ENCODE assay signal across 1 cellular context in the genomic region with DNA sequence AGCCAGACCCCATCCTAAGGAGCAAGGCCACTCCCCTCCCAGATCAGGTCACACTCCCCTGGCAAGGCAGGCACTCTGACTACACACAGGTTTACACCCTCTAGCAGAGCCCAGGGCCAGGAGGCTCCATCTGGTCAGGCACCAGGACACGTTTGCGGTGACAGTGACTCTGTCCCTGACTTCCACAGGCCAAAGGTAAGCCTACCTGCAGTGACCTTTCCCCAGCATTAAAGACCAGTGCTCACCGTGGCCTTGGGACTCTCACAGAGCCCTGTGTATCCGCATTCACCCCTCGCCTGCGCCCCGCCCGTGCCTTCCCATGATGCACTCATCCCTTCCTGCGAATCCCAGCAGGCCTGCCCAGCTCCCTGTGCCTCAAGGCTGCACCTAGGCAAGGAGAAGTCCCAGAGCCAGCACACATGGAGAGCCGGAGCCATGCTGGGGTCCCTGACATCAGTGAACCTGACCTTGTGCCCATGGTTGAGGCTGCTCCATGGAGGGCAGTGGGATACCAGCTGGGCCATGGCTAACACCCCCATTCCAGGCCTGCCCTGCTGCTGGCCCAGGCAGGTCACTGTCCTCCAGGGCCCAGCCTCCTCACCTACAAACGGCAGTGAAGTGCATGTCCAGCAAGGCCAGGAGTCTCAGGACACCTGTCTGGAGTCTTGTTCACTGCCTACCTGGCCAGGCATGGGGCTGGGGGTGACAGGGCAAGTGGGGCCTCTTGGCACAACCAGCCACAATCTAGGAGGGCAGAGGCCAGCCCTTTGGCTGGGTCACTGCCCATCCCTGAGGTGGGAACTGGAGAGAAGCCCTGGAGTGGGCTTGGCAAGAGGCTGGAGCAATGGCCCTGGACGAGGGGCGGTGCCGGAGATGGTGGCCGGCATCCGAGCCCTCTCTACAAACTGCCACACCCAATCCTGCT.
TF ChIP-seq lines count a peak whose summit lies in the region.

No MANE protein-coding gene starts in this region.

TF ChIP-seq in HepG2, 621 proteins besides CTCF, POLR2A, EP300 and RAD21 (continued from another document and continues in another):
- TF ChIP-seq, protein P1, sequence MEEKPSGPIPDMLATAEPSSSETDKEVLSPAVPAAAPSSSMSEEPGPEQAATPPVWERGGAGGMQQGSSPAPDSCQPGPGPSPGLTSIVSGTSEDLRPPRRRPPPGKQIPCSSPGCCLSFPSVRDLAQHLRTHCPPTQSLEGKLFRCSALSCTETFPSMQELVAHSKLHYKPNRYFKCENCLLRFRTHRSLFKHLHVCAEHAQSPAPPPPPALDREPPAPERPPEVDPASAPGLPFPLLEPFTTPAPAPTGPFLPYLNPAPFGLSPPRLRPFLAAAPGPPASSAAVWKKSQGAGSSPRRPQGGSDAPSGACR (CRISPR knock-in tag; IDR thresholded peaks at IDR 0.05), result peak; percentile 52; the same call in 1 of the 2 replicates
- no peak for TF ChIP-seq RFX5 (IDR thresholded peaks at IDR 0.05; ENCODE audit: low read depth, low read length)
- TF ChIP-seq RARG (CRISPR knock-in tag; IDR thresholded peaks at IDR 0.05; ENCODE audit: low read depth), result no peak
- no peak for TF ChIP-seq TCF12 (IDR thresholded peaks at IDR 0.05)
- no peak for TF ChIP-seq TCF12 (CRISPR knock-in tag; IDR thresholded peaks at IDR 0.05)
- no peak for TF ChIP-seq HOXA9 (CRISPR knock-in tag; IDR thresholded peaks at IDR 0.05; ENCODE audit: borderline replicate concordance)
- TF ChIP-seq, protein P2, sequence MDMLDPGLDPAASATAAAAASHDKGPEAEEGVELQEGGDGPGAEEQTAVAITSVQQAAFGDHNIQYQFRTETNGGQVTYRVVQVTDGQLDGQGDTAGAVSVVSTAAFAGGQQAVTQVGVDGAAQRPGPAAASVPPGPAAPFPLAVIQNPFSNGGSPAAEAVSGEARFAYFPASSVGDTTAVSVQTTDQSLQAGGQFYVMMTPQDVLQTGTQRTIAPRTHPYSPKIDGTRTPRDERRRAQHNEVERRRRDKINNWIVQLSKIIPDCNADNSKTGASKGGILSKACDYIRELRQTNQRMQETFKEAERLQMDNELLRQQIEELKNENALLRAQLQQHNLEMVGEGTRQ (IDR thresholded peaks at IDR 0.05; ENCODE audit: low read depth, low read length), result no peak
- TF ChIP-seq, protein P2 (CRISPR knock-in tag; IDR thresholded peaks at IDR 0.05; ENCODE audit: borderline replicate concordance), result no peak; the same call in 1 of the 2 replicates
- TF ChIP-seq, protein P3, sequence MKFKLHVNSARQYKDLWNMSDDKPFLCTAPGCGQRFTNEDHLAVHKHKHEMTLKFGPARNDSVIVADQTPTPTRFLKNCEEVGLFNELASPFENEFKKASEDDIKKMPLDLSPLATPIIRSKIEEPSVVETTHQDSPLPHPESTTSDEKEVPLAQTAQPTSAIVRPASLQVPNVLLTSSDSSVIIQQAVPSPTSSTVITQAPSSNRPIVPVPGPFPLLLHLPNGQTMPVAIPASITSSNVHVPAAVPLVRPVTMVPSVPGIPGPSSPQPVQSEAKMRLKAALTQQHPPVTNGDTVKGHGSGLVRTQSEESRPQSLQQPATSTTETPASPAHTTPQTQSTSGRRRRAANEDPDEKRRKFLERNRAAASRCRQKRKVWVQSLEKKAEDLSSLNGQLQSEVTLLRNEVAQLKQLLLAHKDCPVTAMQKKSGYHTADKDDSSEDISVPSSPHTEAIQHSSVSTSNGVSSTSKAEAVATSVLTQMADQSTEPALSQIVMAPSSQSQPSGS (CRISPR knock-in tag; IDR thresholded peaks at IDR 0.05), result 0 out of 2 replicates have a peak, but pooled peaks have one; percentile 39
- TF ChIP-seq MTF1 (CRISPR knock-in tag; IDR thresholded peaks at IDR 0.05), result no peak
- TF ChIP-seq, protein P4, sequence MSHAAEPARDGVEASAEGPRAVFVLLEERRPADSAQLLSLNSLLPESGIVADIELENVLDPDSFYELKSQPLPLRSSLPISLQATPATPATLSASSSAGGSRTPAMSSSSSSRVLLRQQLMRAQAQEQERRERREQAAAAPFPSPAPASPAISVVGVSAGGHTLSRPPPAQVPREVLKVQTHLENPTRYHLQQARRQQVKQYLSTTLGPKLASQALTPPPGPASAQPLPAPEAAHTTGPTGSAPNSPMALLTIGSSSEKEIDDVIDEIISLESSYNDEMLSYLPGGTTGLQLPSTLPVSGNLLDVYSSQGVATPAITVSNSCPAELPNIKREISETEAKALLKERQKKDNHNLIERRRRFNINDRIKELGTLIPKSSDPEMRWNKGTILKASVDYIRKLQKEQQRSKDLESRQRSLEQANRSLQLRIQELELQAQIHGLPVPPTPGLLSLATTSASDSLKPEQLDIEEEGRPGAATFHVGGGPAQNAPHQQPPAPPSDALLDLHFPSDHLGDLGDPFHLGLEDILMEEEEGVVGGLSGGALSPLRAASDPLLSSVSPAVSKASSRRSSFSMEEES (CRISPR knock-in tag; IDR thresholded peaks at IDR 0.05), result peak; percentile 54; the same call in 1 of the 2 replicates
- TF ChIP-seq, protein P5, sequence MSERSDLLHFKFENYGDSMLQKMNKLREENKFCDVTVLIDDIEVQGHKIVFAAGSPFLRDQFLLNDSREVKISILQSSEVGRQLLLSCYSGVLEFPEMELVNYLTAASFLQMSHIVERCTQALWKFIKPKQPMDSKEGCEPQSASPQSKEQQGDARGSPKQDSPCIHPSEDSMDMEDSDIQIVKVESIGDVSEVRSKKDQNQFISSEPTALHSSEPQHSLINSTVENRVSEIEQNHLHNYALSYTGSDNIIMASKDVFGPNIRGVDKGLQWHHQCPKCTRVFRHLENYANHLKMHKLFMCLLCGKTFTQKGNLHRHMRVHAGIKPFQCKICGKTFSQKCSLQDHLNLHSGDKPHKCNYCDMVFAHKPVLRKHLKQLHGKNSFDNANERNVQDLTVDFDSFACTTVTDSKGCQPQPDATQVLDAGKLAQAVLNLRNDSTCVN (CRISPR knock-in tag; IDR thresholded peaks at IDR 0.05; ENCODE audit: borderline replicate concordance), result no peak
- TF ChIP-seq SSRP1 (CRISPR knock-in tag; IDR thresholded peaks at IDR 0.05), result no peak
- no peak for TF ChIP-seq RBM39 (IDR thresholded peaks at IDR 0.05; ENCODE audit: low read depth, low read length, poor library complexity, severe bottlenecking)
- TF ChIP-seq ZNF572 (CRISPR knock-in tag; IDR thresholded peaks at IDR 0.05), result peak; percentile 90; the same call in 1 of the 2 replicates
- TF ChIP-seq ZSCAN9 (CRISPR knock-in tag; IDR thresholded peaks at IDR 0.05; ENCODE audit: borderline replicate concordance), result no peak; the same call in 1 of the 2 replicates
- peak; percentile 46; the same call in 1 of the 2 replicates for TF ChIP-seq ZNF543 (CRISPR knock-in tag; IDR thresholded peaks at IDR 0.05)
- TF ChIP-seq, protein P6, sequence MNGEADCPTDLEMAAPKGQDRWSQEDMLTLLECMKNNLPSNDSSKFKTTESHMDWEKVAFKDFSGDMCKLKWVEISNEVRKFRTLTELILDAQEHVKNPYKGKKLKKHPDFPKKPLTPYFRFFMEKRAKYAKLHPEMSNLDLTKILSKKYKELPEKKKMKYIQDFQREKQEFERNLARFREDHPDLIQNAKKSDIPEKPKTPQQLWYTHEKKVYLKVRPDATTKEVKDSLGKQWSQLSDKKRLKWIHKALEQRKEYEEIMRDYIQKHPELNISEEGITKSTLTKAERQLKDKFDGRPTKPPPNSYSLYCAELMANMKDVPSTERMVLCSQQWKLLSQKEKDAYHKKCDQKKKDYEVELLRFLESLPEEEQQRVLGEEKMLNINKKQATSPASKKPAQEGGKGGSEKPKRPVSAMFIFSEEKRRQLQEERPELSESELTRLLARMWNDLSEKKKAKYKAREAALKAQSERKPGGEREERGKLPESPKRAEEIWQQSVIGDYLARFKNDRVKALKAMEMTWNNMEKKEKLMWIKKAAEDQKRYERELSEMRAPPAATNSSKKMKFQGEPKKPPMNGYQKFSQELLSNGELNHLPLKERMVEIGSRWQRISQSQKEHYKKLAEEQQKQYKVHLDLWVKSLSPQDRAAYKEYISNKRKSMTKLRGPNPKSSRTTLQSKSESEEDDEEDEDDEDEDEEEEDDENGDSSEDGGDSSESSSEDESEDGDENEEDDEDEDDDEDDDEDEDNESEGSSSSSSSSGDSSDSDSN (CRISPR knock-in tag; IDR thresholded peaks at IDR 0.05), result peak; percentile 58; the same call in 1 of the 2 replicates
- TF ChIP-seq ZZZ3 (CRISPR knock-in tag; IDR thresholded peaks at IDR 0.05; ENCODE audit: borderline replicate concordance), result no peak
- no peak for TF ChIP-seq ZNF891 (CRISPR knock-in tag; IDR thresholded peaks at IDR 0.05)
- TF ChIP-seq, protein P7, sequence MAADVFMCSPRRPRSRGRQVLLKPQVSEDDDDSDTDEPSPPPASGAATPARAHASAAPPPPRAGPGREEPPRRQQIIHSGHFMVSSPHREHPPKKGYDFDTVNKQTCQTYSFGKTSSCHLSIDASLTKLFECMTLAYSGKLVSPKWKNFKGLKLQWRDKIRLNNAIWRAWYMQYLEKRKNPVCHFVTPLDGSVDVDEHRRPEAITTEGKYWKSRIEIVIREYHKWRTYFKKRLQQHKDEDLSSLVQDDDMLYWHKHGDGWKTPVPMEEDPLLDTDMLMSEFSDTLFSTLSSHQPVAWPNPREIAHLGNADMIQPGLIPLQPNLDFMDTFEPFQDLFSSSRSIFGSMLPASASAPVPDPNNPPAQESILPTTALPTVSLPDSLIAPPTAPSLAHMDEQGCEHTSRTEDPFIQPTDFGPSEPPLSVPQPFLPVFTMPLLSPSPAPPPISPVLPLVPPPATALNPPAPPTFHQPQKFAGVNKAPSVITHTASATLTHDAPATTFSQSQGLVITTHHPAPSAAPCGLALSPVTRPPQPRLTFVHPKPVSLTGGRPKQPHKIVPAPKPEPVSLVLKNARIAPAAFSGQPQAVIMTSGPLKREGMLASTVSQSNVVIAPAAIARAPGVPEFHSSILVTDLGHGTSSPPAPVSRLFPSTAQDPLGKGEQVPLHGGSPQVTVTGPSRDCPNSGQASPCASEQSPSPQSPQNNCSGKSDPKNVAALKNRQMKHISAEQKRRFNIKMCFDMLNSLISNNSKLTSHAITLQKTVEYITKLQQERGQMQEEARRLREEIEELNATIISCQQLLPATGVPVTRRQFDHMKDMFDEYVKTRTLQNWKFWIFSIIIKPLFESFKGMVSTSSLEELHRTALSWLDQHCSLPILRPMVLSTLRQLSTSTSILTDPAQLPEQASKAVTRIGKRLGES (CRISPR knock-in tag; IDR thresholded peaks at IDR 0.05; ENCODE audit: borderline replicate concordance), result no peak
- TF ChIP-seq ZNF781 (CRISPR knock-in tag; IDR thresholded peaks at IDR 0.05; ENCODE audit: borderline replicate concordance, not compliant biosample characterization), result no peak
- peak; percentile 43; the same call in 1 of the 2 replicates for TF ChIP-seq ZMYM4 (CRISPR knock-in tag; IDR thresholded peaks at IDR 0.05)
- peak; percentile 81; the same call in 1 of the 2 replicates for TF ChIP-seq ZNF430 (CRISPR knock-in tag; IDR thresholded peaks at IDR 0.05)
- no peak for TF ChIP-seq KDM1A (CRISPR knock-in tag; IDR thresholded peaks at IDR 0.05)
- TF ChIP-seq, protein P8, sequence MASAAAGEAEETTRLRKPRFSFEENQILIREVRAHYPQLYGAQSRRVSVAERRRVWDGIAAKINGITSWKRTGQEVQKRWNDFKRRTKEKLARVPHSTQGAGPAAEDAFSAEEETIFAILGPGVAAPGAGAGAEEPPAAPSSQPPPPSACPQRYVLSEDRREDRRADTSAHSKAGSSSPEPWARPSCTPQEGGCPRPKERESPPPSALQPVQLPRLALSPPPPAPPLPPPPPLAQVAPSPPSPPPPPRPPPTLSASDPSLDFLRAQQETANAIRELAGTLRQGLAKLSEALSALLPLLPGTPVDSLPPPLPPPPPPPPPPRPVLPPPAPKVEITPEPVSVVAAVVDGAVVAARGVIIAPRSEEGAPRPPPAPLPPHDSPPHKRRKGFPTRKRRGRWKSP (CRISPR knock-in tag; IDR thresholded peaks at IDR 0.05), result no peak
- TF ChIP-seq FOXA1 (IDR thresholded peaks at IDR 0.05), result no peak
- TF ChIP-seq FOXA1 (CRISPR knock-in tag; IDR thresholded peaks at IDR 0.05), result no peak
- no peak for TF ChIP-seq CREB1 (IDR thresholded peaks at IDR 0.05)
- TF ChIP-seq CREB1 (CRISPR knock-in tag; IDR thresholded peaks at IDR 0.05), result no peak
- 0 out of 2 replicates have a peak, but pooled peaks have one; percentile 36 for TF ChIP-seq ZNF335 (CRISPR knock-in tag; IDR thresholded peaks at IDR 0.05)
- TF ChIP-seq, protein P9, sequence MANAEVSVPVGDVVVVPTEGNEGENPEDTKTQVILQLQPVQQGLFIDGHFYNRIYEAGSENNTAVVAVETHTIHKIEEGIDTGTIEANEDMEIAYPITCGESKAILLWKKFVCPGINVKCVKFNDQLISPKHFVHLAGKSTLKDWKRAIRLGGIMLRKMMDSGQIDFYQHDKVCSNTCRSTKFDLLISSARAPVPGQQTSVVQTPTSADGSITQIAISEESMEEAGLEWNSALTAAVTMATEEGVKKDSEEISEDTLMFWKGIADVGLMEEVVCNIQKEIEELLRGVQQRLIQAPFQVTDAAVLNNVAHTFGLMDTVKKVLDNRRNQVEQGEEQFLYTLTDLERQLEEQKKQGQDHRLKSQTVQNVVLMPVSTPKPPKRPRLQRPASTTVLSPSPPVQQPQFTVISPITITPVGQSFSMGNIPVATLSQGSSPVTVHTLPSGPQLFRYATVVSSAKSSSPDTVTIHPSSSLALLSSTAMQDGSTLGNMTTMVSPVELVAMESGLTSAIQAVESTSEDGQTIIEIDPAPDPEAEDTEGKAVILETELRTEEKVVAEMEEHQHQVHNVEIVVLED (CRISPR knock-in tag; IDR thresholded peaks at IDR 0.05; ENCODE audit: borderline replicate concordance), result 0 out of 2 replicates have a peak, but pooled peaks have one; percentile 60
- no peak for TF ChIP-seq LCORL (IDR thresholded peaks at IDR 0.05)
- TF ChIP-seq LCORL (CRISPR knock-in tag; IDR thresholded peaks at IDR 0.05), result peak; percentile 87
- TF ChIP-seq, protein P10, sequence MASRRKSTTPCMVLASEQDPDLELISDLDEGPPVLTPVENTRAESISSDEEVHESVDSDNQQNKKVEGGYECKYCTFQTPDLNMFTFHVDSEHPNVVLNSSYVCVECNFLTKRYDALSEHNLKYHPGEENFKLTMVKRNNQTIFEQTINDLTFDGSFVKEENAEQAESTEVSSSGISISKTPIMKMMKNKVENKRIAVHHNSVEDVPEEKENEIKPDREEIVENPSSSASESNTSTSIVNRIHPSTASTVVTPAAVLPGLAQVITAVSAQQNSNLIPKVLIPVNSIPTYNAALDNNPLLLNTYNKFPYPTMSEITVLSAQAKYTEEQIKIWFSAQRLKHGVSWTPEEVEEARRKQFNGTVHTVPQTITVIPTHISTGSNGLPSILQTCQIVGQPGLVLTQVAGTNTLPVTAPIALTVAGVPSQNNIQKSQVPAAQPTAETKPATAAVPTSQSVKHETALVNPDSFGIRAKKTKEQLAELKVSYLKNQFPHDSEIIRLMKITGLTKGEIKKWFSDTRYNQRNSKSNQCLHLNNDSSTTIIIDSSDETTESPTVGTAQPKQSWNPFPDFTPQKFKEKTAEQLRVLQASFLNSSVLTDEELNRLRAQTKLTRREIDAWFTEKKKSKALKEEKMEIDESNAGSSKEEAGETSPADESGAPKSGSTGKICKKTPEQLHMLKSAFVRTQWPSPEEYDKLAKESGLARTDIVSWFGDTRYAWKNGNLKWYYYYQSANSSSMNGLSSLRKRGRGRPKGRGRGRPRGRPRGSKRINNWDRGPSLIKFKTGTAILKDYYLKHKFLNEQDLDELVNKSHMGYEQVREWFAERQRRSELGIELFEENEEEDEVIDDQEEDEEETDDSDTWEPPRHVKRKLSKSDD (CRISPR knock-in tag; IDR thresholded peaks at IDR 0.05; ENCODE audit: low read depth), result no peak
- peak; percentile 70 for TF ChIP-seq ELF1 (CRISPR knock-in tag; IDR thresholded peaks at IDR 0.05)
